8 cellular contexts compared by ENCODE assay signal in genomic region chr1:50750021-50750619, GRCh38.
DNase-seq lines count a peak whose midpoint lies in the region; ATAC-seq and TF ChIP-seq lines count a peak whose summit lies in the region.

No MANE protein-coding gene starts in this region.

- no peaks in the 10 kb centered on the region for H3K27me3 ChIP-seq in foreskin keratinocyte

- H3K4me1 Mint-ChIP-seq in activated naive CD8-positive, alpha-beta T cell treated with anti-CD3 and anti-CD28 coated beads for 36 hours = no peaks in the 10 kb centered on the region
- no peaks in the 10 kb centered on the region for H3K4me1 Mint-ChIP-seq in stimulated activated memory B cell treated with anti-CD40 and anti-IgM and Interleukin-4, amounts not matched to agents 10 μg/mL and 1 μg/mL and 100 μg/mL, for 72 hours

- H3K27ac Mint-ChIP-seq in activated naive CD8-positive, alpha-beta T cell treated with anti-CD3 and anti-CD28 coated beads for 36 hours = no peak overlapping the region
- H3K27ac Mint-ChIP-seq in stimulated activated memory B cell treated with anti-CD40 and anti-IgM and Interleukin-4, amounts not matched to agents 10 μg/mL and 1 μg/mL and 100 μg/mL, for 72 hours = no peak overlapping the region

- ATAC-seq in foreskin keratinocyte (peak; percentile 34), GM19463 (IDR thresholded peaks at IDR 0.05; ENCODE audit: unreplicated experiment) (no peak), GM18520 (IDR thresholded peaks at IDR 0.05; ENCODE audit: unreplicated experiment) (no peak)
- ATAC-seq in stimulated activated memory B cell treated with anti-CD40 and anti-IgM and Interleukin-4, amounts not matched to agents 10 μg/mL and 1 μg/mL and 100 μg/mL, for 72 hours = no peak

- no peaks in the 10 kb centered on the region for H3K9me3 Mint-ChIP-seq in activated naive CD8-positive, alpha-beta T cell treated with anti-CD3 and anti-CD28 coated beads for 36 hours
- H3K9me3 Mint-ChIP-seq in stimulated activated memory B cell treated with anti-CD40 and anti-IgM and Interleukin-4, amounts not matched to agents 10 μg/mL and 1 μg/mL and 100 μg/mL, for 72 hours = no peaks in the 10 kb centered on the region

- POLR2A ChIA-PET in RWPE1 (lab: Yijun Ruan, JAX; ENCODE audit: low non-redundant PET) = no interaction called here

- H3K36me3 Mint-ChIP-seq in activated naive CD8-positive, alpha-beta T cell treated with anti-CD3 and anti-CD28 coated beads for 36 hours = peaks cover 16% of the 10 kb centered on the region
- H3K36me3 Mint-ChIP-seq in stimulated activated memory B cell treated with anti-CD40 and anti-IgM and Interleukin-4, amounts not matched to agents 10 μg/mL and 1 μg/mL and 100 μg/mL, for 72 hours = peaks cover 38% of the 10 kb centered on the region

- CTCF ChIA-PET in RWPE1 (lab: Yijun Ruan, JAX) = interaction anchor here (0.7 to 0.8 kb wide), 3 partner anchors 15 to 442 kb away, joined by 3 to 7 read pairs (median 4); no protein-coding TSS in a partner anchor

- no peak overlapping the region for H3K4me3 Mint-ChIP-seq in activated naive CD8-positive, alpha-beta T cell treated with anti-CD3 and anti-CD28 coated beads for 36 hours
- no peak overlapping the region for H3K4me3 Mint-ChIP-seq in stimulated activated memory B cell treated with anti-CD40 and anti-IgM and Interleukin-4, amounts not matched to agents 10 μg/mL and 1 μg/mL and 100 μg/mL, for 72 hours

- H3K27ac ChIP-seq in RWPE1 (no peak overlapping the region), foreskin keratinocyte (no peak overlapping the region)

- DNase-seq in A172 (ENCODE audit: low spot score) (peak; percentile 6), RWPE1 (ENCODE audit: low spot score) (peak; percentile 30), foreskin keratinocyte (no peak)
- no peak for DNase-seq in activated naive CD8-positive, alpha-beta T cell treated with anti-CD3 and anti-CD28 coated beads for 36 hours

- H3K4me1 ChIP-seq in foreskin keratinocyte = no peaks in the 10 kb centered on the region

- H3K27me3 Mint-ChIP-seq in activated naive CD8-positive, alpha-beta T cell treated with anti-CD3 and anti-CD28 coated beads for 36 hours = no peaks in the 10 kb centered on the region
- H3K27me3 Mint-ChIP-seq in stimulated activated memory B cell treated with anti-CD40 and anti-IgM and Interleukin-4, amounts not matched to agents 10 μg/mL and 1 μg/mL and 100 μg/mL, for 72 hours = no peaks in the 10 kb centered on the region

- peak; percentile 33 for TF ChIP-seq CTCF in GM12873 (IDR thresholded peaks at IDR 0.05; ENCODE audit: insufficient read depth, low read depth, low read length, missing control alignments)
- peak; percentile 64 for TF ChIP-seq CTCF in RWPE1 (conservative IDR thresholded peaks at IDR 0.05; ENCODE audit: low read depth)
- peak; percentile 68 for TF ChIP-seq CTCF in foreskin keratinocyte (conservative IDR thresholded peaks at IDR 0.05)

Comparison
In these comparisons a context has a peak if more than half of its experiments do, and no peak if none do; other contexts are left out.
1. DNase-seq: peak in A172 (single experiment) and RWPE1 (single experiment); none in foreskin keratinocyte (0 of 2) and activated naive CD8-positive, alpha-beta T cell treated with anti-CD3 and anti-CD28 coated beads for 36 hours (single experiment).
2. Peak in every context shown above with its lines, with median percentiles within 50 percentile points of each other: CTCF ChIP-seq.